In genomic region chrX:52940704-52941103, GRCh38 we compare ENCODE assay signal across 5 cellular contexts. TPM values are rescaled to one million over a fixed set of nuclear protein-coding genes. Genes with fewer than 3 reads are reported as not detected.
A peak's percentile ranks its signal among the peaks of the same experiment; 100 is the strongest.
DNase-seq lines count a peak whose midpoint lies in the region; ATAC-seq, FAIRE-seq and TF ChIP-seq lines count a peak whose summit lies in the region.
"Not testable (repeated sequence)": the region's sequence is repeated elsewhere in the genome, so short reads cannot be mapped to it uniquely, and the experiment has no call there.

No MANE protein-coding gene starts in this region.

- not testable (repeated sequence) for H2AFZ ChIP-seq in astrocyte (ENCODE audit: low read depth, low read length)

- H3K9me3 Mint-ChIP-seq in activated CD4-positive, alpha-beta T cell treated with anti-CD3 and anti-CD28 coated beads for 36 hours (ENCODE audit: low read depth); astrocyte (ENCODE audit: unreplicated experiment): not testable (repeated sequence)

- not testable (repeated sequence) for H3K4me3 ChIP-seq in astrocyte (ENCODE audit: insufficient read depth, low read depth, low read length); pancreas

- H3K27me3 Mint-ChIP-seq in activated CD4-positive, alpha-beta T cell treated with anti-CD3 and anti-CD28 coated beads for 36 hours; astrocyte (ENCODE audit: low read depth, unreplicated experiment): not testable (repeated sequence)

- not testable (repeated sequence) for H3K36me3 Mint-ChIP-seq in activated CD4-positive, alpha-beta T cell treated with anti-CD3 and anti-CD28 coated beads for 36 hours (ENCODE audit: low read depth); astrocyte (ENCODE audit: low read depth, unreplicated experiment)

- not testable (repeated sequence) for H3K9ac ChIP-seq in astrocyte (ENCODE audit: low read length)

- ATAC-seq in activated CD4-positive, alpha-beta T cell treated with anti-CD3 and anti-CD28 coated beads for 36 hours, result peak; percentile 60
- not testable (repeated sequence) for ATAC-seq in pancreas

- intact Hi-C loops in activated CD4-positive, alpha-beta T cell treated with anti-CD3 and anti-CD28 coated beads for 36 hours (cut with DNase I, micrococcal nuclease); pancreas (cut with DNase I): not testable (repeated sequence)

- H3K27me3 ChIP-seq in astrocyte (ENCODE audit: insufficient read depth, low read length); pancreas: not testable (repeated sequence)

- H3K4me2 ChIP-seq in astrocyte (ENCODE audit: low read length), result not testable (repeated sequence)

- H3K79me2 ChIP-seq in astrocyte (ENCODE audit: insufficient read depth, low read length), result not testable (repeated sequence)

- CTCF ChIA-PET in activated CD4-positive, alpha-beta T cell treated with anti-CD3 and anti-CD28 coated beads for 36 hours (lab: Charles Lee), result not testable (repeated sequence)

- FAIRE-seq in D721Med (lab: Jason Lieb, UNC) (peak; percentile 44), GM19239 (lab: Jason Lieb, UNC) (peak; percentile 67), astrocyte (lab: Jason Lieb, UNC) (peak; percentile 97), pancreas (lab: Jason Lieb, UNC) (peak; percentile 37)

- not testable (repeated sequence) for H3K36me3 ChIP-seq in astrocyte (ENCODE audit: insufficient read depth, low read length); pancreas

- H3K27ac Mint-ChIP-seq in activated CD4-positive, alpha-beta T cell treated with anti-CD3 and anti-CD28 coated beads for 36 hours; astrocyte (ENCODE audit: unreplicated experiment): not testable (repeated sequence)

- H3K4me1 ChIP-seq in astrocyte (ENCODE audit: insufficient read depth, low read length); pancreas: not testable (repeated sequence)

- not testable (repeated sequence) for H3K4me1 Mint-ChIP-seq in activated CD4-positive, alpha-beta T cell treated with anti-CD3 and anti-CD28 coated beads for 36 hours; astrocyte (ENCODE audit: low read depth, unreplicated experiment)

- H4K20me1 ChIP-seq in astrocyte (ENCODE audit: insufficient read depth, low read length), result not testable (repeated sequence)

- no CpG with 5 or more reads among the region's 4 CpGs for WGBS in pancreas, 2 donors

- DNase-seq in D721Med (ENCODE audit: insufficient read length, low spot score); GM19239 (ENCODE audit: insufficient read length, low spot score); activated CD4-positive, alpha-beta T cell treated with anti-CD3 and anti-CD28 coated beads for 36 hours; astrocyte (ENCODE audit: low read depth); pancreas: not testable (repeated sequence)

- not testable (repeated sequence) for H3K27ac ChIP-seq in astrocyte (ENCODE audit: low read depth, low read length); pancreas

- H3K9me3 ChIP-seq in astrocyte (ENCODE audit: insufficient read depth, low read depth, low read length); pancreas: not testable (repeated sequence)

- H3K4me3 Mint-ChIP-seq in activated CD4-positive, alpha-beta T cell treated with anti-CD3 and anti-CD28 coated beads for 36 hours; astrocyte (ENCODE audit: unreplicated experiment): not testable (repeated sequence)

- POLR2A ChIA-PET in activated CD4-positive, alpha-beta T cell treated with anti-CD3 and anti-CD28 coated beads for 36 hours (lab: Charles Lee), result not testable (repeated sequence)

- TF ChIP-seq CTCF in D721Med (IDR thresholded peaks at IDR 0.05; ENCODE audit: insufficient read depth, missing control alignments); astrocyte (IDR thresholded peaks at IDR 0.05; ENCODE audit: insufficient read depth, low read depth, low read length); pancreas (IDR thresholded peaks at IDR 0.05): not testable (repeated sequence)

RNA-seq across cellular contexts. Expression of gene FAM156A, which starts 17.6 kb away (rescaled TPM):
- total RNA-seq in activated CD4-positive, alpha-beta T cell treated with anti-CD3 and anti-CD28 coated beads for 36 hours, result 10 to 100 TPM; 18.3 to 25.8 TPM
- 24.1 and 24.2 TPM in 2 replicates for total RNA-seq in astrocyte
- total RNA-seq in pancreas, result 10 to 100 TPM in 2 of 6 donors, 1 to 10 TPM in 4; 3.2 to 11.5 (median 5.9) TPM
- polyA plus RNA-seq in pancreas, result 10 to 100 TPM; 14.2 to 23.0 TPM

RNA-seq across cellular contexts. Expression of gene FAM156B, which starts 43.6 kb away (rescaled TPM):
- total RNA-seq in activated CD4-positive, alpha-beta T cell treated with anti-CD3 and anti-CD28 coated beads for 36 hours, result 10 to 100 TPM; 13.1 to 19.8 TPM
- 19.4 and 21.4 TPM in 2 replicates for total RNA-seq in astrocyte
- total RNA-seq in pancreas, result 1 to 10 TPM; 4.5 to 9.9 (median 5.4) TPM
- polyA plus RNA-seq in pancreas, result 10 to 100 TPM; 49.7 to 83.3 TPM
